8 cellular contexts compared by ENCODE assay signal in genomic region chr20:47319517-47320252, GRCh38. TPM values are rescaled to one million over a fixed set of nuclear protein-coding genes. Genes with fewer than 3 reads are reported as not detected.
DNase-seq lines count a peak whose midpoint lies in the region; ATAC-seq and TF ChIP-seq lines count a peak whose summit lies in the region.

No MANE protein-coding gene starts in this region.

- H3K36me3 ChIP-seq in SJCRH30 (no peaks in the 10 kb centered on the region), mucosa of stomach (ENCODE audit: control insufficient read depth, insufficient read depth, low read length) (no peaks in the 10 kb centered on the region), uterus (no peaks in the 10 kb centered on the region)

- H3K4me1 ChIP-seq in SJCRH30 (peaks cover 21% of the 10 kb centered on the region), mucosa of stomach (ENCODE audit: control insufficient read depth, insufficient read depth, low read length) (peaks cover 76% of the 10 kb centered on the region), uterus (peaks cover 28 to 36% of the 10 kb centered on the region in 2 donors)

- no peak for ATAC-seq in GM18858 (IDR thresholded peaks at IDR 0.05; ENCODE audit: unreplicated experiment)

- H3K27me3 Mint-ChIP-seq in T-helper 2 cell treated with Interferon-gamma antibody and Interleukin-4, amounts not matched to agents 5 μg/mL and 100 μg/mL, for 36 hours (ENCODE audit: low read depth) = no peaks in the 10 kb centered on the region

- H3K36me3 Mint-ChIP-seq in T-helper 2 cell treated with Interferon-gamma antibody and Interleukin-4, amounts not matched to agents 5 μg/mL and 100 μg/mL, for 36 hours (ENCODE audit: low read depth) = peaks cover 14% of the 10 kb centered on the region

- no peaks in the 10 kb centered on the region for H3K9me3 Mint-ChIP-seq in T-helper 2 cell treated with Interferon-gamma antibody and Interleukin-4, amounts not matched to agents 5 μg/mL and 100 μg/mL, for 36 hours

- peak overlapping the region; percentile 65 for H3K4me3 Mint-ChIP-seq in T-helper 2 cell treated with Interferon-gamma antibody and Interleukin-4, amounts not matched to agents 5 μg/mL and 100 μg/mL, for 36 hours

- H3K4me1 Mint-ChIP-seq in T-helper 2 cell treated with Interferon-gamma antibody and Interleukin-4, amounts not matched to agents 5 μg/mL and 100 μg/mL, for 36 hours (ENCODE audit: low read depth) = peaks cover 49% of the 10 kb centered on the region

- H3K9ac ChIP-seq in mucosa of stomach (ENCODE audit: low read length) = peak overlapping the region; percentile 83

- H3K4me3 ChIP-seq in SJCRH30 (no peak overlapping the region), epithelial cell of esophagus (ENCODE audit: low read length) (peak overlapping the region; percentile 36), mucosa of stomach (ENCODE audit: low read length) (peak overlapping the region; percentile 9), uterus (no peak overlapping the region)

- H3K27ac ChIP-seq in SJCRH30 (peak overlapping the region; percentile 13; the same call in 1 of the 2 replicates), uterus (peak overlapping the region; percentile 93 to 98)

- H3K9me3 ChIP-seq in SJCRH30 (replicated peaks) (no peaks in the 10 kb centered on the region), mucosa of stomach (ENCODE audit: control insufficient read depth, low read length) (no peaks in the 10 kb centered on the region), uterus (no peaks in the 10 kb centered on the region)

- intact Hi-C loops in uterus (cut with DNase I; ENCODE audit: low total_unique reads) = loop anchor here (5.0 kb wide), 1 partner anchor 38 kb away; the partner anchor contains the start of gene ZMYND8

- TF ChIP-seq CTCF in epithelial cell of esophagus (IDR thresholded peaks at IDR 0.05; ENCODE audit: insufficient read depth, low read depth, low read length, missing control alignments) (no peak), uterus (IDR thresholded peaks at IDR 0.05) (no peak)

- no peak for TF ChIP-seq POLR2A in uterus (IDR thresholded peaks at IDR 0.05)

- DNase-seq in T-helper 2 cell treated with Interferon-gamma antibody and Interleukin-4, amounts not matched to agents 5 μg/mL and 100 μg/mL, for 36 hours (ENCODE audit: low spot score) = no peak
- no peak for DNase-seq in T-helper 2 cell
- peak; percentile 41 to 42 for DNase-seq in SJCRH30
- peak; percentile 88 for DNase-seq in epithelial cell of esophagus (ENCODE audit: low read depth)
- peak; percentile 64 to 69 for DNase-seq in uterus
- DNase-seq in NCI-H524 (lab: John Stamatoyannopoulos, UW) = no peak

- peak overlapping the region; percentile 70 for H3K27ac Mint-ChIP-seq in T-helper 2 cell treated with Interferon-gamma antibody and Interleukin-4, amounts not matched to agents 5 μg/mL and 100 μg/mL, for 36 hours

- H3K27me3 ChIP-seq in SJCRH30 (no peaks in the 10 kb centered on the region), mucosa of stomach (ENCODE audit: control insufficient read depth, insufficient read depth, low read length) (no peaks in the 10 kb centered on the region), uterus (no peaks in the 10 kb centered on the region)

RNA-seq across cellular contexts. Expression of gene ZMYND8, which starts 36.8 kb away (rescaled TPM):
- total RNA-seq in SJCRH30 (2014; rRNA removed; shearing (Covaris generic)) = 45.4 and 45.8 TPM in 2 replicates
- total RNA-seq in uterus = 10 to 100 TPM; 10.2 to 26.7 (median 16.0) TPM

Comparison
In these comparisons a context has a peak if more than half of its experiments do, and no peak if none do; other contexts are left out.
1. DNase-seq: peak in SJCRH30 (2 of 2), epithelial cell of esophagus (single experiment) and uterus (2 of 2); none in T-helper 2 cell treated with Interferon-gamma antibody and Interleukin-4, amounts not matched to agents 5 μg/mL and 100 μg/mL, for 36 hours (single experiment), T-helper 2 cell (0 of 5) and NCI-H524 (0 of 2).
2. H3K4me3 ChIP-seq: peak in epithelial cell of esophagus (single experiment) and mucosa of stomach (single experiment); none in SJCRH30 (single experiment) and uterus (0 of 2).